2 cellular contexts compared by ENCODE assay signal in the genomic region with DNA sequence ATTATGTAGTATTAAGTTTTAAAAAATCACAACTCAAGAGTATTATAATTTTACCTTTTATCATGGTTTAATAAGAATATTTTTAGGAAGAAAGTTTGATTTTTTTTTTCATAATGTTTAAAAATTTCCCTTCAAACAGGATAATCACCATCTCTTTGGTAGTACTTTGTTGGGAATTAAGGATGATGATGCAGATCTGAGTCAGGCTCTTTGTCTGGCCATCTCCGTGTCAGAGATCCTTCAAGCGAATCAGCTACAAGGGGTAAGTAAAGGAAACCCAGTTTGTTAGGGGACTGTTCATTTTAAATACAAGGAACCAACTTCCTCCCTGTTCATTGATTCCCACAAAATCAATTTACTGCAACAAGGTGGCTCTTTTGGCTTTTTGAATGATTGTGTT.
TF ChIP-seq lines count a peak whose summit lies in the region.

No MANE protein-coding gene starts in this region.

TF ChIP-seq in SK-N-SH, 30 proteins besides CTCF, POLR2A, EP300 and RAD21 (continued from another document):
- TF ChIP-seq, protein P1, sequence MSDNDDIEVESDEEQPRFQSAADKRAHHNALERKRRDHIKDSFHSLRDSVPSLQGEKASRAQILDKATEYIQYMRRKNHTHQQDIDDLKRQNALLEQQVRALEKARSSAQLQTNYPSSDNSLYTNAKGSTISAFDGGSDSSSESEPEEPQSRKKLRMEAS (IDR thresholded peaks at IDR 0.05; ENCODE audit: low read depth): no peak
- TF ChIP-seq, protein P2, sequence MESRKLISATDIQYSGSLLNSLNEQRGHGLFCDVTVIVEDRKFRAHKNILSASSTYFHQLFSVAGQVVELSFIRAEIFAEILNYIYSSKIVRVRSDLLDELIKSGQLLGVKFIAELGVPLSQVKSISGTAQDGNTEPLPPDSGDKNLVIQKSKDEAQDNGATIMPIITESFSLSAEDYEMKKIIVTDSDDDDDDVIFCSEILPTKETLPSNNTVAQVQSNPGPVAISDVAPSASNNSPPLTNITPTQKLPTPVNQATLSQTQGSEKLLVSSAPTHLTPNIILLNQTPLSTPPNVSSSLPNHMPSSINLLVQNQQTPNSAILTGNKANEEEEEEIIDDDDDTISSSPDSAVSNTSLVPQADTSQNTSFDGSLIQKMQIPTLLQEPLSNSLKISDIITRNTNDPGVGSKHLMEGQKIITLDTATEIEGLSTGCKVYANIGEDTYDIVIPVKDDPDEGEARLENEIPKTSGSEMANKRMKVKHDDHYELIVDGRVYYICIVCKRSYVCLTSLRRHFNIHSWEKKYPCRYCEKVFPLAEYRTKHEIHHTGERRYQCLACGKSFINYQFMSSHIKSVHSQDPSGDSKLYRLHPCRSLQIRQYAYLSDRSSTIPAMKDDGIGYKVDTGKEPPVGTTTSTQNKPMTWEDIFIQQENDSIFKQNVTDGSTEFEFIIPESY (IDR thresholded peaks at IDR 0.05; ENCODE audit: borderline replicate concordance, low read depth): no peak
TF ChIP-seq in SK-N-SH: peak in this region for 0.

TF ChIP-seq in SK-N-SH treated with all-trans-retinoic acid at 6 μM for 48 hours, 23 proteins besides CTCF, POLR2A, EP300 and RAD21 (continued from another document):
- TF ChIP-seq BACH2 (CRISPR knock-in tag; IDR thresholded peaks at IDR 0.05; ENCODE audit: borderline replicate concordance) (no peak), ZFP3 (CRISPR knock-in tag; IDR thresholded peaks at IDR 0.05) (no peak), ZNF8 (CRISPR knock-in tag; IDR thresholded peaks at IDR 0.05) (no peak), ZC3H10 (CRISPR knock-in tag; IDR thresholded peaks at IDR 0.05) (no peak), ARNTL (CRISPR knock-in tag; IDR thresholded peaks at IDR 0.05; ENCODE audit: borderline replicate concordance, low read depth) (no peak), RARB (CRISPR knock-in tag; IDR thresholded peaks at IDR 0.05) (no peak), PPARA (CRISPR knock-in tag; IDR thresholded peaks at IDR 0.05; ENCODE audit: borderline replicate concordance) (no peak), TCF4 (CRISPR knock-in tag; IDR thresholded peaks at IDR 0.05; ENCODE audit: borderline replicate concordance) (no peak), GLIS3 (CRISPR knock-in tag; IDR thresholded peaks at IDR 0.05) (no peak), ZNF565 (CRISPR knock-in tag; conservative IDR thresholded peaks at IDR 0.05; ENCODE audit: low read depth) (no peak), TSHZ2 (CRISPR knock-in tag; IDR thresholded peaks at IDR 0.05) (no peak)
- TF ChIP-seq, protein P3, sequence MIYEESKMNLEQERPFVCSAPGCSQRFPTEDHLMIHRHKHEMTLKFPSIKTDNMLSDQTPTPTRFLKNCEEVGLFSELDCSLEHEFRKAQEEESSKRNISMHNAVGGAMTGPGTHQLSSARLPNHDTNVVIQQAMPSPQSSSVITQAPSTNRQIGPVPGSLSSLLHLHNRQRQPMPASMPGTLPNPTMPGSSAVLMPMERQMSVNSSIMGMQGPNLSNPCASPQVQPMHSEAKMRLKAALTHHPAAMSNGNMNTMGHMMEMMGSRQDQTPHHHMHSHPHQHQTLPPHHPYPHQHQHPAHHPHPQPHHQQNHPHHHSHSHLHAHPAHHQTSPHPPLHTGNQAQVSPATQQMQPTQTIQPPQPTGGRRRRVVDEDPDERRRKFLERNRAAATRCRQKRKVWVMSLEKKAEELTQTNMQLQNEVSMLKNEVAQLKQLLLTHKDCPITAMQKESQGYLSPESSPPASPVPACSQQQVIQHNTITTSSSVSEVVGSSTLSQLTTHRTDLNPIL (CRISPR knock-in tag; IDR thresholded peaks at IDR 0.05; ENCODE audit: low read depth): no peak
